8 cellular contexts compared by ENCODE assay signal in genomic region chr14:91417134-91417982, GRCh38. TPM values are rescaled to one million over a fixed set of nuclear protein-coding genes. Genes with fewer than 3 reads are reported as not detected.
DNase-seq lines count a peak whose midpoint lies in the region; ATAC-seq, FAIRE-seq and TF ChIP-seq lines count a peak whose summit lies in the region.

TSS of gene CCDC88C (minus strand) at chr14:91417820. CDS start at chr14:91417690, 130 bp downstream.

- no peaks in the 10 kb centered on the region for H4K20me1 ChIP-seq in osteoblast (ENCODE audit: insufficient read depth, low read length)

- peak within 1 kb of the TSS; percentile 89 for H2AFZ ChIP-seq in osteoblast (ENCODE audit: low read length)

- H3K36me3 ChIP-seq in osteoblast (ENCODE audit: insufficient read depth, low read length) (no peaks in the 10 kb centered on the region), upper lobe of right lung (no peaks in the 10 kb centered on the region)

- TF ChIP-seq CTCF in osteoblast (IDR thresholded peaks at IDR 0.05; ENCODE audit: extremely low read depth, low read depth, low read length) (no peak), upper lobe of right lung (IDR thresholded peaks at IDR 0.05) (no peak)

- peak within 1 kb of the TSS; percentile 61 for H3K4me3 ChIP-seq in osteoblast (ENCODE audit: insufficient read depth, low read length)
- H3K4me3 ChIP-seq in upper lobe of right lung, result peak within 1 kb of the TSS; percentile 80

- no peak within 1 kb of the TSS for H3K27ac ChIP-seq in osteoblast (ENCODE audit: low read depth, low read length)
- peak within 1 kb of the TSS; percentile 71 for H3K27ac ChIP-seq in upper lobe of right lung

- peak within 1 kb of the TSS; percentile 81 for H3K4me2 ChIP-seq in osteoblast (ENCODE audit: insufficient read depth, low read length)

- H3K79me2 ChIP-seq in osteoblast (ENCODE audit: insufficient read depth, low read length), result no peaks in the 10 kb centered on the region

- peaks cover 47% of the 10 kb centered on the region for H3K27me3 ChIP-seq in osteoblast (ENCODE audit: insufficient read depth, low read length)
- H3K27me3 ChIP-seq in upper lobe of right lung, result no peaks in the 10 kb centered on the region

- intact Hi-C loops in upper lobe of right lung (cut with DNase I), result loop anchor here (5.0 kb wide), 1 partner anchor 95 kb away; no protein-coding TSS in a partner anchor

- no peaks in the 10 kb centered on the region for H3K9me3 ChIP-seq in osteoblast (ENCODE audit: low read depth, low read length)
- no peaks in the 10 kb centered on the region for H3K9me3 ChIP-seq in upper lobe of right lung

- FAIRE-seq in RCC 7860 (lab: Jason Lieb, UNC), result no peak

- DNase-seq in COR-L47 (lab: John Stamatoyannopoulos, UW) (peak; percentile 74), HS-27A (ENCODE audit: low read depth) (peak; percentile 15), RCC 7860 (ENCODE audit: low spot score) (peak; percentile 16), glomerular endothelial cell (ENCODE audit: extremely low read depth, low read depth, low spot score) (no peak), osteoblast (ENCODE audit: insufficient read length, low spot score, missing footprints) (peak; percentile 91), upper lobe of right lung (peak; percentile 90)
- DNase-seq in activated effector memory CD4-positive, alpha-beta T cell treated with anti-CD3 and anti-CD28 coated beads, Interleukin-2, amount 50 U/mL, for 16 hours, result peak; percentile 93

- H3K4me1 ChIP-seq in osteoblast (ENCODE audit: insufficient read depth, low read length) (peaks cover 7% of the 10 kb centered on the region), upper lobe of right lung (peaks cover 21% of the 10 kb centered on the region)

- peak; percentile 48 for ATAC-seq in GM19467 (IDR thresholded peaks at IDR 0.05; ENCODE audit: unreplicated experiment)
- ATAC-seq in upper lobe of right lung, result peak; percentile 81

RNA-seq across cellular contexts. Expression of gene CCDC88C, which starts in this region (rescaled TPM):
- total RNA-seq in glomerular endothelial cell (32.8 and 40.6 TPM in 2 replicates), osteoblast (0.29 and 0.36 TPM in 2 replicates), upper lobe of right lung (34.1 TPM)

Comparison
In these comparisons a context has a peak if more than half of its experiments do, and no peak if none do; other contexts are left out.
1. RNA of gene CCDC88C (total RNA-seq): 32.8 to 40.6 TPM in glomerular endothelial cell and 34.1 TPM in upper lobe of right lung (single experiment); 0.29 to 0.36 TPM in osteoblast; every median in the first group is over 10 times any median in the second.
2. Peak in DNase-seq, H3K4me3 ChIP-seq and H3K4me2 ChIP-seq in osteoblast; RNA of the gene not detected or under 1 TPM.